9 cellular contexts compared by ENCODE assay signal in the genomic region with DNA sequence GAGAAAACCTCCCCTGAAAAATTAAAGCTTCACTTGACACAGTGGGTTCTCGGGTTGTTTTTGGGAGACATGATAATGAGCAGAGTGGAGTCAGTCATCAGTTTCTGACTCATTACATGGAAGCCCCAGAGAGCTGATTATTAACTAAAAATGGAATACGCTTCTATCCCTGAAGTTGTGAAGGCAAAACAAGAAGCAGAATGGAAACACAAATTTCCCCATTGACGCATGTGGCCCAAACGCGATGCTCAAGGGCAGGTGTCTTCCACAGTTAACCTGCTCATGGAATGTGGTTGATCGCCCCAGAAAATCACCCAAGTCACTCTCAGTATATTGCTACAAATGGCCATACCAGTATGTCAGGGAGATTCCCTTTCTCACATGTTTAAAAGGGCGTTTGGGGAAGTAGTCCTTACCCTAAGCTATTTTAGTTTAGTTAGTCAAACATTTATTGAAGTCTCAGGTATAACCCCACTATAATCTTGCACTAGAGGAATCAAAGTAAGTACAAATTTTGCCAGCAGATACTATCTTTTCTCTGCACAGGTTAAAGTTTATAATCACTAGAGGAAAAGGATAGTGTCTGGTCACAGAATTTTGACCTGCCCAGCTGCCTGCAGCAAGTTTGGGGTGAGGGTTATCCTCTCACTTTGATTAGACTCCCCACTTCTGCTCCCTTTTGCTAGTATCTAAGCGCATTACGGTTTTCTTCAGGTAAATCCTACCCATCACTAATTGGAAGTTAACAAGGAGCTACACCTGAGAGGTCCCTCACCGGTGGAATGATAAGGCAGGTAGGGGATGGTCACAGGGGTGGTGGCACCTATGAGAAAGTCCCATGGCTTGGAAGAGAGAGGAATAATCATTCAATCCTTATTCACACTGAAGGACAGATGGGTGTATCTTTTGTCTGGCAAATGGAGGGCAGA. TPM values are rescaled to one million over a fixed set of nuclear protein-coding genes. Genes with fewer than 3 reads are reported as not detected.
DNase-seq lines count a peak whose midpoint lies in the region; ATAC-seq and TF ChIP-seq lines count a peak whose summit lies in the region.
"Had no signal": no experiment of that assay in that cellular context is flagged by ENCODE, and none has a peak within 500 bp of the region (broad histone marks: within the 10 kb centered on the region; RNA-seq: fewer than 3 reads in every experiment).

No MANE protein-coding gene starts in this region.

- H3K4me1 Mint-ChIP-seq in activated CD4-positive, alpha-beta T cell treated with anti-CD3 and anti-CD28 coated beads, Interleukin-2, amount 10 ng/mL, durations not matched to agents 24 days and 14 days = peaks cover 67% of the 10 kb centered on the region
- peaks cover 55 to 74% (median 73%) of the 10 kb centered on the region in 3 donors for H3K4me1 Mint-ChIP-seq in IgD-negative memory B cell
- H3K4me1 Mint-ChIP-seq in stimulated activated naive B cell treated with anti-CD40 and anti-IgM and Interleukin-4, amounts not matched to agents 10 μg/mL and 1 μg/mL and 100 μg/mL, for 72 hours = peaks cover 54 to 89% of the 10 kb centered on the region in 2 donors

- no peak overlapping the region for H3K27ac ChIP-seq in RWPE1

- H3K9me3 Mint-ChIP-seq in activated CD4-positive, alpha-beta T cell treated with anti-CD3 and anti-CD28 coated beads, Interleukin-2, amount 10 ng/mL, durations not matched to agents 24 days and 14 days = no peaks in the 10 kb centered on the region
- no peaks in the 10 kb centered on the region for H3K9me3 Mint-ChIP-seq in IgD-negative memory B cell
- peaks cover 0 to 3% of the 10 kb centered on the region in 2 donors for H3K9me3 Mint-ChIP-seq in stimulated activated naive B cell treated with anti-CD40 and anti-IgM and Interleukin-4, amounts not matched to agents 10 μg/mL and 1 μg/mL and 100 μg/mL, for 72 hours

- intact Hi-C loops in activated CD4-positive, alpha-beta T cell treated with anti-CD3 and anti-CD28 coated beads, Interleukin-2, amount 10 ng/mL, durations not matched to agents 24 days and 14 days (cut with micrococcal nuclease) = no loop called here

- POLR2A ChIA-PET in RWPE1 (lab: Yijun Ruan, JAX; ENCODE audit: low non-redundant PET) = no interaction called here

- CTCF ChIA-PET in RWPE1 (lab: Yijun Ruan, JAX) = no interaction called here

- peak overlapping the region; percentile 36 for H3K4me3 Mint-ChIP-seq in activated CD4-positive, alpha-beta T cell treated with anti-CD3 and anti-CD28 coated beads, Interleukin-2, amount 10 ng/mL, durations not matched to agents 24 days and 14 days
- peak overlapping the region; percentile 87 to 99 (median 93) for H3K4me3 Mint-ChIP-seq in IgD-negative memory B cell
- peak overlapping the region; percentile 94 to 97 for H3K4me3 Mint-ChIP-seq in stimulated activated naive B cell treated with anti-CD40 and anti-IgM and Interleukin-4, amounts not matched to agents 10 μg/mL and 1 μg/mL and 100 μg/mL, for 72 hours

- DNase-seq in activated CD4-positive, alpha-beta T cell treated with anti-CD3 and anti-CD28 coated beads, Interleukin-2, amount 10 ng/mL, durations not matched to agents 24 days and 14 days = no peak
- no peak for DNase-seq in activated CD4-positive, alpha-beta T cell treated with anti-CD3 and anti-CD28 coated beads for 1 hour
- DNase-seq in stimulated activated naive B cell treated with anti-CD40 and anti-IgM and Interleukin-4, amounts not matched to agents 10 μg/mL and 1 μg/mL and 100 μg/mL, for 72 hours = peak; percentile 84
- DNase-seq in DMS 273 (lab: John Stamatoyannopoulos, UW; ENCODE audit: unreplicated experiment) (no peak), RWPE1 (ENCODE audit: low spot score) (no peak), C1 segment of cervical spinal cord (lab: John Stamatoyannopoulos, UW) (no peak)
- DNase-seq: SHP77 had no signal

- H3K36me3 Mint-ChIP-seq in activated CD4-positive, alpha-beta T cell treated with anti-CD3 and anti-CD28 coated beads, Interleukin-2, amount 10 ng/mL, durations not matched to agents 24 days and 14 days (ENCODE audit: low read depth) = peaks cover 65% of the 10 kb centered on the region
- H3K36me3 Mint-ChIP-seq in IgD-negative memory B cell = no peaks in the 10 kb centered on the region
- peaks cover 46 to 70% of the 10 kb centered on the region in 2 donors for H3K36me3 Mint-ChIP-seq in stimulated activated naive B cell treated with anti-CD40 and anti-IgM and Interleukin-4, amounts not matched to agents 10 μg/mL and 1 μg/mL and 100 μg/mL, for 72 hours

- no peaks in the 10 kb centered on the region for H3K27me3 Mint-ChIP-seq in activated CD4-positive, alpha-beta T cell treated with anti-CD3 and anti-CD28 coated beads, Interleukin-2, amount 10 ng/mL, durations not matched to agents 24 days and 14 days
- H3K27me3 Mint-ChIP-seq in IgD-negative memory B cell = no peaks in the 10 kb centered on the region
- H3K27me3 Mint-ChIP-seq in stimulated activated naive B cell treated with anti-CD40 and anti-IgM and Interleukin-4, amounts not matched to agents 10 μg/mL and 1 μg/mL and 100 μg/mL, for 72 hours = no peaks in the 10 kb centered on the region

- H3K27ac Mint-ChIP-seq in activated CD4-positive, alpha-beta T cell treated with anti-CD3 and anti-CD28 coated beads, Interleukin-2, amount 10 ng/mL, durations not matched to agents 24 days and 14 days = peak overlapping the region; percentile 39
- H3K27ac Mint-ChIP-seq in IgD-negative memory B cell = peak overlapping the region; percentile 60 to 96 (median 93)
- peak overlapping the region; percentile 95 for H3K27ac Mint-ChIP-seq in stimulated activated naive B cell treated with anti-CD40 and anti-IgM and Interleukin-4, amounts not matched to agents 10 μg/mL and 1 μg/mL and 100 μg/mL, for 72 hours

- ATAC-seq in GM21825 (IDR thresholded peaks at IDR 0.05; ENCODE audit: unreplicated experiment) = peak; percentile 64
- peak; percentile 86 to 88 for ATAC-seq in stimulated activated naive B cell treated with anti-CD40 and anti-IgM and Interleukin-4, amounts not matched to agents 10 μg/mL and 1 μg/mL and 100 μg/mL, for 72 hours (replicated peaks)

- no peak for TF ChIP-seq CTCF in RWPE1 (conservative IDR thresholded peaks at IDR 0.05; ENCODE audit: low read depth)

RNA-seq across cellular contexts. Expression of a gene that starts 7.8 kb away (rescaled TPM):
- total RNA-seq in activated CD4-positive, alpha-beta T cell treated with anti-CD3 and anti-CD28 coated beads, Interleukin-2, amount 10 ng/mL, durations not matched to agents 24 days and 14 days = 80.5 and 81.3 TPM in 2 replicates
- 36.2 TPM for polyA plus RNA-seq in IgD-negative memory B cell

RNA-seq across cellular contexts. Expression of a gene that starts 55.3 kb away (rescaled TPM):
- 83.9 and 86.9 TPM in 2 replicates for total RNA-seq in activated CD4-positive, alpha-beta T cell treated with anti-CD3 and anti-CD28 coated beads, Interleukin-2, amount 10 ng/mL, durations not matched to agents 24 days and 14 days
- 40.2 TPM for polyA plus RNA-seq in IgD-negative memory B cell

Comparison
In these comparisons a context has a peak if more than half of its experiments do, and no peak if none do; other contexts are left out.
1. H3K27ac Mint-ChIP-seq: peak in every context shown above with its lines; median percentile 95 in stimulated activated naive B cell treated with anti-CD40 and anti-IgM and Interleukin-4, amounts not matched to agents 10 μg/mL and 1 μg/mL and 100 μg/mL, for 72 hours; 93 in IgD-negative memory B cell; 39 in activated CD4-positive, alpha-beta T cell treated with anti-CD3 and anti-CD28 coated beads, Interleukin-2, amount 10 ng/mL, durations not matched to agents 24 days and 14 days.
2. H3K4me3 Mint-ChIP-seq: peak in every context shown above with its lines; median percentile 96 in stimulated activated naive B cell treated with anti-CD40 and anti-IgM and Interleukin-4, amounts not matched to agents 10 μg/mL and 1 μg/mL and 100 μg/mL, for 72 hours; 93 in IgD-negative memory B cell; 36 in activated CD4-positive, alpha-beta T cell treated with anti-CD3 and anti-CD28 coated beads, Interleukin-2, amount 10 ng/mL, durations not matched to agents 24 days and 14 days.